Comparison of ENCODE assay signal across 31 cellular contexts in genomic region chr2:86521922-86522321, GRCh38. TPM values are rescaled to one million over a fixed set of nuclear protein-coding genes. Genes with fewer than 3 reads are reported as not detected.
DNase-seq lines count a peak whose midpoint lies in the region; ATAC-seq and TF ChIP-seq lines count a peak whose summit lies in the region.
"Had no signal": no experiment of that assay in that cellular context is flagged by ENCODE, and none has a peak within 500 bp of the region (broad histone marks: within the 10 kb centered on the region; RNA-seq: fewer than 3 reads in every experiment).

No MANE protein-coding gene starts in this region.

- TF ChIP-seq EP300 in neural cell (conservative IDR thresholded peaks at IDR 0.05; ENCODE audit: poor library complexity, severe bottlenecking) = peak; percentile 93

- peak; percentile 18 for ATAC-seq in esophagus mucosa
- ATAC-seq in HG02571 (IDR thresholded peaks at IDR 0.05; ENCODE audit: unreplicated experiment) = no peak
- ATAC-seq: A549; CD8-positive, alpha-beta T cell had no signal

- no peak overlapping the region for H3K9ac ChIP-seq in neural cell (ENCODE audit: low read length)
- H3K9ac ChIP-seq: BLaER1; BLaER1 treated with 17β-estradiol and CSF1 and Interleukin-3, amounts not matched to agents 10 nM and 100 nM had no signal

- no peaks in the 10 kb centered on the region for H4K20me1 ChIP-seq in neural cell (ENCODE audit: insufficient read depth)
- H4K20me1 ChIP-seq: BLaER1 had no signal

- no peak overlapping the region for H2AFZ ChIP-seq in neural cell (ENCODE audit: low read depth, low read length)

- no peak overlapping the region for H3K27ac ChIP-seq in neural cell (ENCODE audit: low read length)
- H3K27ac ChIP-seq in substantia nigra (ENCODE audit: low read depth, low read length, poor library complexity, severe bottlenecking) = no peak overlapping the region
- H3K27ac ChIP-seq: 22Rv1; A549; BLaER1; BLaER1 treated with 17β-estradiol and CSF1 and Interleukin-3, amounts not matched to agents 10 nM and 100 nM; C4-2B had no signal

- no peaks in the 10 kb centered on the region for H3K36me3 ChIP-seq in neural cell (ENCODE audit: insufficient read depth, low read length)
- H3K36me3 ChIP-seq: BE2C had no signal

- H3K4me3 ChIP-seq in neural cell (ENCODE audit: low read length) = no peak overlapping the region
- H3K4me3 ChIP-seq: A549; BLaER1; BLaER1 treated with 17β-estradiol and CSF1 and Interleukin-3, amounts not matched to agents 10 nM and 100 nM had no signal

- DNase-seq in putamen (ENCODE audit: low spot score) (peak; percentile 77), substantia nigra (lab: John Stamatoyannopoulos, UW) (no peak), activated gamma-delta T cell (lab: John Stamatoyannopoulos, UW) (no peak)
- DNase-seq: 8988T; ACHN; AML-193; BE2C; C1 segment of cervical spinal cord; Caco-2; Calu3; CD4-positive, alpha-beta memory T cell; CD4-positive, alpha-beta T cell; CD4-positive, CD25-positive, alpha-beta regulatory T cell; CD8-positive, alpha-beta memory T cell; CD8-positive, alpha-beta T cell; COR-L47; DMS 273 treated with DMSO at 0.1 percent for 48 hours; DMS153; DMS53; DMS79; DMS79 treated with DMSO at 0.1 percent for 48 hours; DND-41; EL had no signal

- H3K9me2 ChIP-seq in neural cell (ENCODE audit: insufficient read depth, low read length) = no peaks in the 10 kb centered on the region

- no peak for TF ChIP-seq CTCF in neural cell (IDR thresholded peaks at IDR 0.05; ENCODE audit: poor library complexity, severe bottlenecking)

- no peaks in the 10 kb centered on the region for H3F3A ChIP-seq in neural cell (ENCODE audit: insufficient read depth, low read length, poor library complexity, severe bottlenecking)

- H3K79me2 ChIP-seq in neural cell (replicated peaks; ENCODE audit: insufficient read depth, low read length) = no peaks in the 10 kb centered on the region

- no peaks in the 10 kb centered on the region for H3K27me3 ChIP-seq in neural cell (ENCODE audit: insufficient read depth, low read depth, low read length)
- H3K27me3 ChIP-seq: BE2C; BLaER1; BLaER1 treated with 17β-estradiol and CSF1 and Interleukin-3, amounts not matched to agents 10 nM and 100 nM had no signal

- no peak for TF ChIP-seq RAD21 in neural cell (conservative IDR thresholded peaks at IDR 0.05)

- H3K9me3 ChIP-seq in neural cell (ENCODE audit: low read length) = no peaks in the 10 kb centered on the region
- H3K9me3 ChIP-seq: BE2C had no signal

- no peak overlapping the region for H3K4me2 ChIP-seq in neural cell (ENCODE audit: low read length)
- H3K4me2 ChIP-seq: A549; BLaER1; BLaER1 treated with 17β-estradiol and CSF1 and Interleukin-3, amounts not matched to agents 10 nM and 100 nM had no signal

TF ChIP-seq in neural cell, 6 proteins besides CTCF, POLR2A, EP300 and RAD21:
- TF ChIP-seq SMC3 (conservative IDR thresholded peaks at IDR 0.05; ENCODE audit: poor library complexity) (no peak), POLR2AphosphoS5 (IDR thresholded peaks at IDR 0.05) (peak; percentile 83)
TF ChIP-seq in neural cell: peak in this region for 1.

RNA-seq across cellular contexts. Expression of gene CHMP3, which starts 41.3 kb away (rescaled TPM):
- total RNA-seq in esophagus mucosa = 93.9 TPM
- 30.5 and 31.8 TPM in 2 replicates for polyA plus RNA-seq in neural cell
- polyA minus RNA-seq in neural cell = 42.6 and 44.1 TPM in 2 replicates
